ENCODE assay signal across 13 cellular contexts in the genomic region with DNA sequence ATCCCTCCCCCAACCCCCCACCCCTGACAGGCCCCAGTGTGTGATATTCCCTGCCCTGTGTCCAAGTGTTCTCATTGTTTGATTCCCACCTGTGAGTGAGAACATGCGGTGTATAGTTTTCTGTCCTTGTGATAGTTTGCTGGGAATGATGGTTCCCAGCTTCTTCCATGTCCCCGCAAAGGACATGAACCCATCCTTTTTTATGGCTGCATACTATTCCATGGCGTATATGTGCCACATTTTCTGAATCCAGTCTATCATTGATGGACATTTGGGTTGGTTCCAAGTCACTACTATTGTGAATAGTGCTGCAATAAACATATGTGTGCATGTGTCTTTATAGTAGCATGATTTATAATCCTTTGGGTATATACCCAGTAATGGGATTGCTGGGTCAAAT. TPM values are rescaled to one million over a fixed set of nuclear protein-coding genes. Genes with fewer than 3 reads are reported as not detected.
"Had no signal": no experiment of that assay in that cellular context is flagged by ENCODE, and none has a peak within 500 bp of the region (broad histone marks: within the 10 kb centered on the region; RNA-seq: fewer than 3 reads in every experiment).

No MANE protein-coding gene starts in this region.

RNA-seq across cellular contexts. Expression of a gene that starts 29.9 kb away (rescaled TPM):
- total RNA-seq: stomach, subcutaneous adipose tissue, suprapubic skin, temporal lobe, thoracic aorta, tibial nerve, transverse colon, upper lobe of left lung, upper lobe of right lung, ureter, urinary bladder, uterus, vagina had no signal
- polyA plus RNA-seq: stomach, urinary bladder had no signal
